27 cellular contexts compared by ENCODE assay signal in the genomic region with DNA sequence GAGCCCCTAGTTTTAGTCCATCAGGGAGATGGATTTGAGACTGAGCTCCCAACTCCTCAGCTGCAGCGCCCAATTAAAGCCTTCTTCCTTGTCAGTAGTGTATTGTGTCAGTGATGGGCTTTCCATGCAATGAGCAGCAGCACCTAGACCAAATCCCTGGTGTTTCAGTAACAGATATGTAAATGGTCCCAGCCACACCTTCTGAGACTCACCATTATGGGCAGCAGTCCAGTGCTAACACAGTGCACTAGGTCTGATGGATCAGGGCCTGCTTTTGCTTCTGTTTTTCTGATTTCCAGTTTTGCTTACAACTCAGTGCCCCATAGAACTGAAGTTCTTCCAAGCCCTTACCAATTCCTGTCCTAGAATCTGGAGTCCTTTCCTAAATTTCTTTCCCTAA. TPM values are rescaled to one million over a fixed set of nuclear protein-coding genes. Genes with fewer than 3 reads are reported as not detected.
DNase-seq lines count a peak whose midpoint lies in the region; ATAC-seq, FAIRE-seq and TF ChIP-seq lines count a peak whose summit lies in the region.
"Had no signal": no experiment of that assay in that cellular context is flagged by ENCODE, and none has a peak within 500 bp of the region (broad histone marks: within the 10 kb centered on the region; RNA-seq: fewer than 3 reads in every experiment).

No MANE protein-coding gene starts in this region.

- no peak overlapping the region for H3K27ac Mint-ChIP-seq in nephron progenitor cell
- no peak overlapping the region for H3K27ac Mint-ChIP-seq in endothelial cell (ENCODE audit: unreplicated experiment)
- H3K27ac Mint-ChIP-seq: CD4-positive, alpha-beta memory T cell; CD4-positive, CD25-positive, alpha-beta regulatory T cell had no signal

- H3K9me3 Mint-ChIP-seq in nephron progenitor cell = peaks cover 17% of the 10 kb centered on the region
- H3K9me3 Mint-ChIP-seq in endothelial cell (ENCODE audit: unreplicated experiment) = no peaks in the 10 kb centered on the region
- H3K9me3 Mint-ChIP-seq: CD4-positive, alpha-beta memory T cell; CD8-positive, alpha-beta memory T cell had no signal

- intact Hi-C loops in K562 (cut with micrococcal nuclease) (no loop called here), sciatic nerve (cut with DNase I) (no loop called here)

- H3K9me1 ChIP-seq in K562 (ENCODE audit: control insufficient read depth, insufficient read depth, low read length) = no peaks in the 10 kb centered on the region

- TF ChIP-seq POLR2A in K562 (conservative IDR thresholded peaks at IDR 0.05) = no peak

- BruUV-seq in K562 (replicated peaks; lab: Mats Ljungman, UMichigan) = no TSS peak

- TF ChIP-seq EP300 in K562 (IDR thresholded peaks at IDR 0.05; ENCODE audit: low read length) = no peak

- no peak overlapping the region for H3K4me3 ChIP-seq in K562
- H3K4me3 ChIP-seq: BLaER1, GM12878 had no signal

- H3K36me3 ChIP-seq in K562 (ENCODE audit: control insufficient read depth, insufficient read depth, low read length) = no peaks in the 10 kb centered on the region
- H3K36me3 ChIP-seq: BE2C, BLaER1 had no signal

- no peak overlapping the region for H3K27ac ChIP-seq in K562 (ENCODE audit: extremely low read depth, low read depth, low read length)
- H3K27ac ChIP-seq: BLaER1 had no signal

- no peak for DNase-seq in K562 (ENCODE audit: extremely low read depth in 1 of 4, low spot score in 3 of 4)
- no peak for DNase-seq in sciatic nerve (ENCODE audit: low spot score)
- DNase-seq in nephron progenitor cell = no peak
- DNase-seq in endothelial cell (ENCODE audit: low spot score) = no peak
- DNase-seq in SIG-M5 (lab: John Stamatoyannopoulos, UW) = no peak
- DNase-seq: 8988T; ACHN; BE2C; C1 segment of cervical spinal cord; CD4-positive, alpha-beta memory T cell; CD4-positive, CD25-positive, alpha-beta regulatory T cell; CD8-positive, alpha-beta memory T cell; COR-L47; DMS 273 treated with DMSO at 0.1 percent for 48 hours; DMS153; DMS53; DMS79; DND-41; EL; GDM1 had no signal

- no peaks in the 10 kb centered on the region for H3K4me1 ChIP-seq in K562 (replicated peaks in 1 of 2; ENCODE audit: control insufficient read depth in 2 of 2, insufficient read depth in 2 of 2, low read length in 2 of 2)
- H3K4me1 ChIP-seq: BE2C, BLaER1 had no signal

- no peak overlapping the region for H3K9ac ChIP-seq in K562 (ENCODE audit: insufficient read depth in 1 of 2, low read depth in 2 of 2, low read length in 2 of 2)
- H3K9ac ChIP-seq: BLaER1 had no signal

- no peaks in the 10 kb centered on the region for H3K27me3 Mint-ChIP-seq in nephron progenitor cell (ENCODE audit: low read depth, poor library complexity)
- H3K27me3 Mint-ChIP-seq in endothelial cell (ENCODE audit: unreplicated experiment) = no peaks in the 10 kb centered on the region

- TF ChIP-seq CTCF in K562 (IDR thresholded peaks at IDR 0.05 in 2 of 3, conservative IDR thresholded peaks at IDR 0.05 in 1 of 3; ENCODE audit: insufficient read depth in 2 of 3, low read depth in 1 of 3, low read length in 3 of 3) (no peak), nephron progenitor cell (IDR thresholded peaks at IDR 0.05) (no peak), endothelial cell (IDR thresholded peaks at IDR 0.05; ENCODE audit: unreplicated experiment) (no peak)

- no peak overlapping the region for H3K4me2 ChIP-seq in K562 (ENCODE audit: insufficient read depth, low read length)
- H3K4me2 ChIP-seq: BLaER1 had no signal

- no peak overlapping the region for H3K4me3 Mint-ChIP-seq in nephron progenitor cell
- no peak overlapping the region for H3K4me3 Mint-ChIP-seq in endothelial cell (ENCODE audit: unreplicated experiment)
- H3K4me3 Mint-ChIP-seq: CD14-positive monocyte; CD4-positive, alpha-beta memory T cell; CD4-positive, CD25-positive, alpha-beta regulatory T cell; CD8-positive, alpha-beta memory T cell had no signal

- ATAC-seq in K562 (peak; percentile 56), esophagus mucosa (peak; percentile 59), sciatic nerve (peak; percentile 18)
- ATAC-seq: GM12878 had no signal

- H3K9me3 ChIP-seq in K562 (replicated peaks; ENCODE audit: control insufficient read depth, insufficient read depth, low read depth, low read length) = no peaks in the 10 kb centered on the region
- H3K9me3 ChIP-seq: BE2C, BLaER1 had no signal

- H2AFZ ChIP-seq in K562 (ENCODE audit: low read depth, low read length) = no peak overlapping the region

- FAIRE-seq in K562 (lab: Jason Lieb, UNC) = no peak
- FAIRE-seq: A204.1, GM12878, GM12892, GM18507 had no signal

- POLR2A ChIA-PET in K562 (lab: Yijun Ruan, JAX) = interaction anchor here (0.5 kb wide), 1 partner anchor 25 kb away, joined by 3 read pairs; no protein-coding TSS in a partner anchor

- CTCF ChIA-PET in K562 (lab: Yijun Ruan, JAX; ENCODE audit: low intra/inter-chr PET ratio) = no interaction called here

- H3K4me1 Mint-ChIP-seq in nephron progenitor cell (no peaks in the 10 kb centered on the region), endothelial cell (ENCODE audit: unreplicated experiment) (no peaks in the 10 kb centered on the region)
- H3K4me1 Mint-ChIP-seq: CD4-positive, alpha-beta memory T cell; CD8-positive, alpha-beta memory T cell had no signal

- in situ Hi-C loops in K562 (cut with MboI) = no loop called here

- no peak for TF ChIP-seq RAD21 in K562 (CRISPR knock-in tag; conservative IDR thresholded peaks at IDR 0.05 in 1 of 2, IDR thresholded peaks at IDR 0.05 in 1 of 2)

- no peaks in the 10 kb centered on the region for H3K79me2 ChIP-seq in K562 (ENCODE audit: control insufficient read depth, insufficient read depth, low read length)

- WGBS in K562 (ENCODE audit: insufficient coverage, low coverage, missing lambda C conversion rate) = 0% methylated on average over 1 of the region's 1 CpG

- no peaks in the 10 kb centered on the region for H3K27me3 ChIP-seq in K562 (ENCODE audit: control insufficient read depth in 2 of 2, insufficient read depth in 2 of 2, low read length in 2 of 2)
- H3K27me3 ChIP-seq: BE2C, BLaER1 had no signal

- H3K36me3 Mint-ChIP-seq in nephron progenitor cell (ENCODE audit: low read depth) = peaks cover 14% of the 10 kb centered on the region
- no peaks in the 10 kb centered on the region for H3K36me3 Mint-ChIP-seq in endothelial cell (ENCODE audit: low read depth, unreplicated experiment)
- H3K36me3 Mint-ChIP-seq: CD14-positive monocyte; CD4-positive, alpha-beta memory T cell; CD4-positive, CD25-positive, alpha-beta regulatory T cell; CD8-positive, alpha-beta memory T cell had no signal

- no peaks in the 10 kb centered on the region for H4K20me1 ChIP-seq in K562 (replicated peaks; ENCODE audit: control insufficient read depth, insufficient read depth, low read length)
- H4K20me1 ChIP-seq: BLaER1 had no signal

TF ChIP-seq in K562, 482 proteins besides CTCF, POLR2A, EP300 and RAD21:
- TF ChIP-seq ZNF764 (CRISPR knock-in tag; IDR thresholded peaks at IDR 0.05; ENCODE audit: low read depth) (0 out of 2 replicates have a peak, but pooled peaks have one; percentile 38), ZNF436 (CRISPR knock-in tag; IDR thresholded peaks at IDR 0.05) (0 out of 2 replicates have a peak, but pooled peaks have one; percentile 5), ATF1 (CRISPR knock-in tag; IDR thresholded peaks at IDR 0.05) (0 out of 2 replicates have a peak, but pooled peaks have one; percentile 11), ATF1 (tag; IDR thresholded peaks at IDR 0.05) (no peak), CCNT2 (IDR thresholded peaks at IDR 0.05; ENCODE audit: borderline replicate concordance, extremely low read depth, insufficient read length, low read depth, low read length) (no peak)
TF ChIP-seq in K562: peak in this region for 3.

RNA-seq across cellular contexts. Expression of a gene that starts 41.8 kb away (rescaled TPM):
- 458 and 1,073 TPM in 2 replicates for total RNA-seq in K562 (2011; cell fraction: chromatin; rRNA removed; ENCODE audit: low replicate concordance)
- 474 and 541 TPM in 2 replicates for total RNA-seq in K562 (2011; cell fraction: nucleolus; rRNA removed)
- 882 and 1,501 TPM in 2 replicates for total RNA-seq in K562 (2011; cell fraction: nucleoplasm; rRNA removed)
- total RNA-seq in K562 (2014; rRNA removed) = 55.3 and 100 TPM in 2 replicates
- total RNA-seq in K562 (2014; rRNA removed; fragmentation: Illumina TruSeq; extraction: Trizol) = 177 and 218 TPM in 2 replicates
- total RNA-seq in K562 (2015; rRNA removed; fragmentation: Illumina TruSeq; extraction: Trizol) = 130 and 149 TPM in 2 replicates
- total RNA-seq in K562 (2021) = 77.8 and 106 TPM in 2 replicates
- polyA plus RNA-seq in K562 (2011; rRNA removed) = 147 and 182 TPM in 2 replicates
- polyA plus RNA-seq in K562 (2011; cell fraction: cytosol; rRNA removed) = 8.2 and 35.8 TPM in 2 replicates
- 165 and 195 TPM in 2 replicates for polyA plus RNA-seq in K562 (2011; cell fraction: nucleus; rRNA removed)
- polyA plus RNA-seq in K562 (2012) = 21.0 and 54.8 TPM in 2 replicates
- polyA plus RNA-seq in K562 (2014; fragmentation: Illumina TruSeq; extraction: Trizol) = 43.2 and 59.7 TPM in 2 replicates
- 10 to 100 TPM; 44.2 to 67.6 TPM for polyA plus RNA-seq in K562 (2014; fragmentation: Nextera tagmentation; extraction: Ambion mirVana)
- polyA plus RNA-seq in K562 (2014; rRNA removed) = 77.9 and 119 TPM in 2 replicates
- 251 and 360 TPM in 2 replicates for polyA minus RNA-seq in K562 (2011; rRNA and poly(A)+ RNA removed)
- polyA minus RNA-seq in K562 (2011; cell fraction: cytosol; rRNA and poly(A)+ RNA removed) = 17.0 and 22.7 TPM in 2 replicates
- polyA minus RNA-seq in K562 (2011; cell fraction: nucleus; rRNA and poly(A)+ RNA removed) = 714 and 1,502 TPM in 2 replicates
- 3.5 TPM for total RNA-seq in esophagus mucosa
- 6.4 TPM for total RNA-seq in sciatic nerve
- total RNA-seq in endothelial cell (ENCODE audit: unreplicated experiment) = 3.3 TPM
